1 cellular context compared by ENCODE assay signal in the genomic region with DNA sequence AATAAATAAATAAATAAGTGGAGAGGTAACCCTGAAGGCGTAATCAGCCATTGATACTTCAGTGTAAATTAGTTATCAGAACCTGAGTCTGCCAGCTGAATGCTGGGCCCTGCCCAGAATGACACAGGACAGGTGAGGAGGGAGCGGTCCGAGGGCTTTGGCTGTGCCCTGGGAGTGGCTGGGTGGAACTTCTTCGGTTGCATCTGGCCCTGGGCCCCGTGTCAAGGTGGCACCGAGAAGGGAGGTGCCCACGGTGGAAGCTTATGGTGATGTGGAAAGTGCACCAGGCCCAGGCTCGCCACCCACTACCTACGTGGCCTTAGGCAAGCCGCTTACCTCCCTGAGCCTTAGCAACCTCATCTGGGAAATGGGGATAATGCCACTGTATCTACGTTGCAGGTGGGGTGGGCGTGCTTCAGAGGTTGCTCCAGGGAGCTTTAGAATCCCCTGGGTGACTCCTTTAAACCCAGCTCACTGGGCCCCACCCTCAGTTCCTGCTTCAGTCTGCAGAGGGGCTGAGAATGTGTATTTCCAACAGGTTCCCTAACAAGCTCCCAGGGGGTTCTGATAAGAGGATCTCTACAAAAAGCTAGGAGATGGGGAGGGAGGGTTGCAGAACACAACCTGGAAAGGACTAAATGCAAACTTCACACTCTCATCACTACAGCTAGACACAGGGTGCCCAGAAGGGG.
TF ChIP-seq lines count a peak whose summit lies in the region.

No MANE protein-coding gene starts in this region.

TF ChIP-seq in H1, 55 proteins besides CTCF, POLR2A, EP300 and RAD21:
- TF ChIP-seq RNF2 (IDR thresholded peaks at IDR 0.05; ENCODE audit: borderline replicate concordance, low read depth, low read length, missing control alignments, poor library complexity, severe bottlenecking) (no peak), FOSL1 (IDR thresholded peaks at IDR 0.05; ENCODE audit: insufficient read depth, low read depth, low read length) (no peak), YY1 (IDR thresholded peaks at IDR 0.05; ENCODE audit: low read depth, low read length) (no peak), SIN3A (conservative IDR thresholded peaks at IDR 0.05 in 1 of 2, IDR thresholded peaks at IDR 0.05 in 1 of 2; ENCODE audit: low read depth in 1 of 2, low read length in 2 of 2) (no peak)
